Comparison of ENCODE assay signal across 8 cellular contexts in the genomic region with DNA sequence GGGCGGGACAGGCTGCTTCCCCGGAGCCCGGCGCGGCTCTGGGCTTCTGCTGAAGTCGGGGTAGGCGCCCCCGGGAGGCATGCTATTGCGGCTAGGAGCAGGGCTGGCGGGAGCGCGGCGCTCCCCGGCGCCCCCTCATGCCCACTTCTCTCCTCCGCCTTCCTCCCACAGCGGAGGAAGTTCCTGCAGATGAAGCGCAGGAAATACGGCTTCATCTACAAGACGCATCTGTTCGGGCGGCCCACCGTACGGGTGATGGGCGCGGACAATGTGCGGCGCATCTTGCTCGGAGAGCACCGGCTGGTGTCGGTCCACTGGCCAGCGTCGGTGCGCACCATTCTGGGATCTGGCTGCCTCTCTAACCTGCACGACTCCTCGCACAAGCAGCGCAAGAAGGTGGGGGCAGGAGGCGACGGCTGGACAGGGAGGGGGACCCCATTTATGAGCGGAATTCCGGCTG. TPM values are rescaled to one million over a fixed set of nuclear protein-coding genes. Genes with fewer than 3 reads are reported as not detected.
DNase-seq lines count a peak whose midpoint lies in the region; ATAC-seq and TF ChIP-seq lines count a peak whose summit lies in the region.

No MANE protein-coding gene starts in this region.

- no peaks in the 10 kb centered on the region for H3K9me3 ChIP-seq in endodermal cell (ENCODE audit: control insufficient read depth, low read length)
- H3K9me3 ChIP-seq in gastrocnemius medialis: no peaks in the 10 kb centered on the region

- no peak for TF ChIP-seq CTCF in endodermal cell (conservative IDR thresholded peaks at IDR 0.05)
- no peak for TF ChIP-seq CTCF in gastrocnemius medialis (IDR thresholded peaks at IDR 0.05 in 4 of 5, conservative IDR thresholded peaks at IDR 0.05 in 1 of 5)
- TF ChIP-seq CTCF in GM20000 (IDR thresholded peaks at IDR 0.05; ENCODE audit: extremely low read depth, missing control alignments): no peak

- peak overlapping the region; percentile 93 for H3K4me3 ChIP-seq in endodermal cell (ENCODE audit: low read length)
- peak overlapping the region; percentile 32 to 49 (median 44) for H3K4me3 ChIP-seq in gastrocnemius medialis

- peaks cover 43% of the 10 kb centered on the region for H3K36me3 ChIP-seq in endodermal cell (ENCODE audit: control insufficient read depth, insufficient read depth, low read length)
- H3K36me3 ChIP-seq in gastrocnemius medialis: no peaks in the 10 kb centered on the region

- no peak for TF ChIP-seq POLR2A in gastrocnemius medialis (IDR thresholded peaks at IDR 0.05)

- H3K4me1 Mint-ChIP-seq in endodermal cell: peaks cover 20% of the 10 kb centered on the region

- intact Hi-C loops in gastrocnemius medialis (cut with DNase I; ENCODE audit: low total_unique reads): loop anchor here (10.0 kb wide), 1 partner anchor 281 kb away; no protein-coding TSS in a partner anchor

- H3K27me3 Mint-ChIP-seq in endodermal cell (ENCODE audit: insufficient read depth): peaks cover 59% of the 10 kb centered on the region

- H3K9ac ChIP-seq in endodermal cell (ENCODE audit: extremely low read depth, low read length, poor library complexity, severe bottlenecking): peak overlapping the region; percentile 98

- WGBS in endodermal cell (ENCODE audit: insufficient coverage in 1 of 2, insufficient read length in 1 of 2), 2 experiments: 0 to 1% methylated on average over 23 to 41 of the region's 41 CpGs

- peaks cover 22% of the 10 kb centered on the region for H3K27me3 ChIP-seq in endodermal cell (ENCODE audit: control insufficient read depth, insufficient read depth, low read length, poor library complexity, severe bottlenecking)
- H3K27me3 ChIP-seq in gastrocnemius medialis: peaks cover 64 to 71% (median 66%) of the 10 kb centered on the region in 3 donors

- H3K9me3 Mint-ChIP-seq in endodermal cell: peaks cover 2% of the 10 kb centered on the region

- in situ Hi-C loops in gastrocnemius medialis (cut with MboI; ENCODE audit: low sequenced_read_pairs in 4 of 4): no loop called here

- peak overlapping the region; percentile 18 for H3K27ac ChIP-seq in endodermal cell (ENCODE audit: low read depth, low read length)
- H3K27ac ChIP-seq in gastrocnemius medialis: no peak overlapping the region

- DNase-seq in NCI-H748 (lab: John Stamatoyannopoulos, UW; ENCODE audit: unreplicated experiment): peak; percentile 58
- no peak for DNase-seq in NCI-H748 treated with DMSO at 0.1 percent for 48 hours (lab: John Stamatoyannopoulos, UW)
- DNase-seq in NOMO-1 treated with dmso at 0.1 percent for 144 hours (lab: John Stamatoyannopoulos, UW; ENCODE audit: unreplicated experiment): peak; percentile 35
- peak; percentile 84 for DNase-seq in endodermal cell
- no peak for DNase-seq in gastrocnemius medialis
- DNase-seq in AG08395 (ENCODE audit: low spot score): no peak
- no peak for DNase-seq in GM20000 (ENCODE audit: low spot score)

- peaks cover 3% of the 10 kb centered on the region for H3K4me1 ChIP-seq in endodermal cell (ENCODE audit: control insufficient read depth, insufficient read depth, low read length)
- peaks cover 12 to 29% of the 10 kb centered on the region in 2 donors for H3K4me1 ChIP-seq in gastrocnemius medialis

- H3K27ac Mint-ChIP-seq in endodermal cell: peak overlapping the region; percentile 78

- peak overlapping the region; percentile 99 for H3K4me3 Mint-ChIP-seq in endodermal cell

- no peak for ATAC-seq in gastrocnemius medialis
- ATAC-seq in HG02588 (IDR thresholded peaks at IDR 0.05; ENCODE audit: unreplicated experiment): no peak

- H3K36me3 Mint-ChIP-seq in endodermal cell (ENCODE audit: low read depth): peaks cover 36% of the 10 kb centered on the region

RNA-seq across cellular contexts. Expression of gene CYP26A1, which starts 0.5 kb away (rescaled TPM):
- total RNA-seq in endodermal cell: 100 to 1,000 TPM; 800 to 857 TPM
- 184 TPM for polyA plus RNA-seq in endodermal cell (2013, experiment 1 of 2)
- 223 TPM for polyA plus RNA-seq in endodermal cell (2013, experiment 2 of 2)
- total RNA-seq in gastrocnemius medialis: not detected

RNA-seq across cellular contexts. Expression of gene CYP26C1, which starts 13.6 kb away (rescaled TPM):
- under 1 TPM; 0.35 to 0.44 TPM for total RNA-seq in endodermal cell
- 57.5 TPM for polyA plus RNA-seq in endodermal cell (2013, experiment 1 of 2)
- polyA plus RNA-seq in endodermal cell (2013, experiment 2 of 2): 36.3 TPM
- total RNA-seq in gastrocnemius medialis: not detected

Comparison
In these comparisons a context has a peak if more than half of its experiments do, and no peak if none do; other contexts are left out.
1. DNase-seq: peak in NCI-H748 (single experiment), NOMO-1 treated with dmso at 0.1 percent for 144 hours (single experiment) and endodermal cell (single experiment); none in NCI-H748 treated with DMSO at 0.1 percent for 48 hours (single experiment), gastrocnemius medialis (0 of 2), AG08395 (single experiment) and GM20000 (single experiment).
2. RNA of gene CYP26A1, which starts 0.5 kb away (total RNA-seq): 800 to 857 TPM in endodermal cell; not detected in gastrocnemius medialis; every median in the first group is over 100 times any median in the second.